8 cellular contexts compared by ENCODE assay signal in genomic region chr15:101188517-101189340, GRCh38.
DNase-seq lines count a peak whose midpoint lies in the region; ATAC-seq and TF ChIP-seq lines count a peak whose summit lies in the region.

No MANE protein-coding gene starts in this region.

- H3K4me1 ChIP-seq in left lung = peaks cover 36 to 89% of the 10 kb centered on the region in 2 donors
- H3K4me1 ChIP-seq in vagina = peaks cover 83% of the 10 kb centered on the region

- ATAC-seq in GM18502 (IDR thresholded peaks at IDR 0.05; ENCODE audit: poor library complexity, unreplicated experiment) (peak; percentile 67), HG02973 (IDR thresholded peaks at IDR 0.05; ENCODE audit: unreplicated experiment) (peak; percentile 54), left lung (peak; percentile 16)

- H3K27ac ChIP-seq in left lung (peak overlapping the region; percentile 69 to 84), vagina (peak overlapping the region; percentile 80)

- no peaks in the 10 kb centered on the region for H3K9me3 ChIP-seq in left lung
- H3K9me3 ChIP-seq in vagina = no peaks in the 10 kb centered on the region

- DNase-seq in amniotic epithelial cell (ENCODE audit: low read depth) = peak; percentile 97
- no peak for DNase-seq in left lung
- peak in 1 of 2 donors; percentile 88 for DNase-seq in vagina (ENCODE audit: extremely low spot score in 2 of 2)
- no peak for DNase-seq in ureter (ENCODE audit: low spot score)
- no peak for DNase-seq in stimulated activated CD4-positive, alpha-beta T cell treated with anti-CD3 and anti-CD28 coated beads, Interleukin-1b, Interleukin-23, amount 100 ng/mL, for 48 hours
- DNase-seq in NCI-H2029 treated with DMSO at 0.1 percent for 48 hours (lab: John Stamatoyannopoulos, UW) = no peak

- H3K4me3 ChIP-seq in left lung (peak overlapping the region in 1 of 2 donors; percentile 3), vagina (peak overlapping the region; percentile 30 to 37)

- H3K36me3 ChIP-seq in left lung (no peaks in the 10 kb centered on the region), vagina (no peaks in the 10 kb centered on the region)

- intact Hi-C loops in left lung (cut with DNase I) (no loop called here), vagina (cut with DNase I) (no loop called here)

- TF ChIP-seq POLR2A in vagina (IDR thresholded peaks at IDR 0.05) = no peak

- TF ChIP-seq CTCF in left lung (IDR thresholded peaks at IDR 0.05) (no peak), vagina (IDR thresholded peaks at IDR 0.05) (no peak)

- H3K27me3 ChIP-seq in left lung = no peaks in the 10 kb centered on the region
- no peaks in the 10 kb centered on the region for H3K27me3 ChIP-seq in vagina

Comparison
In these comparisons a context has a peak if more than half of its experiments do, and no peak if none do; other contexts are left out.
1. ATAC-seq: peak in every context shown above with its lines; median percentile 67 in GM18502; 54 in HG02973; 16 in left lung.